Comparison of ENCODE assay signal across 8 cellular contexts in genomic region chr17:41864837-41865595, GRCh38.
DNase-seq lines count a peak whose midpoint lies in the region; ATAC-seq, FAIRE-seq and TF ChIP-seq lines count a peak whose summit lies in the region.

Gene KLHL11, minus strand, starts transcription at chr17:41865423. Its CDS starts 53 bp downstream, at chr17:41865370.

- ATAC-seq in GM21515 (IDR thresholded peaks at IDR 0.05; ENCODE audit: unreplicated experiment) = peak; percentile 89

- H3K27ac ChIP-seq in mucosa of rectum (ENCODE audit: low read depth in 2 of 2, low read length in 2 of 2) = peak within 1 kb of the TSS; percentile 89 to 91

- peak within 1 kb of the TSS; percentile 79 to 84 for H3K4me3 ChIP-seq in mucosa of rectum (ENCODE audit: low read length in 2 of 2)

- no peak for TF ChIP-seq CTCF in D721Med (IDR thresholded peaks at IDR 0.05; ENCODE audit: insufficient read depth, missing control alignments)

- no peaks in the 10 kb centered on the region for H3K9me3 ChIP-seq in mucosa of rectum (ENCODE audit: control insufficient read depth in 2 of 2, low read length in 2 of 2)

- H3K27me3 ChIP-seq in mucosa of rectum (ENCODE audit: control insufficient read depth in 2 of 2, insufficient read depth in 2 of 2, low read length in 2 of 2) = no peaks in the 10 kb centered on the region

- H3K36me3 ChIP-seq in mucosa of rectum (ENCODE audit: control insufficient read depth in 2 of 2, insufficient read depth in 2 of 2, low read length in 2 of 2) = peaks cover 17 to 19% of the 10 kb centered on the region in 2 donors

- H3K9ac ChIP-seq in mucosa of rectum (ENCODE audit: low read depth in 1 of 2, low read length in 2 of 2) = peak within 1 kb of the TSS; percentile 69 to 92

- FAIRE-seq in D721Med (lab: Jason Lieb, UNC) = no peak

- peaks cover 14 to 17% of the 10 kb centered on the region in 2 donors for H3K4me1 ChIP-seq in mucosa of rectum (ENCODE audit: control insufficient read depth in 2 of 2, insufficient read depth in 2 of 2, low read length in 2 of 2)

- DNase-seq in D721Med (ENCODE audit: insufficient read length, low spot score) (peak; percentile 80), HuH-7 (ENCODE audit: low spot score) (peak; percentile 96), OCI-M1 (lab: John Stamatoyannopoulos, UW) (peak; percentile 92), activated T-cell treated with anti-CD3 and anti-CD28 coated beads for 24 hours (ENCODE audit: low read depth) (peak; percentile 84), erythroblast (lab: John Stamatoyannopoulos, UW) (peak; percentile 92 to 94)
- DNase-seq in stimulated activated CD8-positive, alpha-beta memory T cell treated with anti-CD3 and anti-CD28 coated beads, Interleukin-4, amount 100 ng/mL, for 48 hours = peak; percentile 90

- peak; percentile 79 for TF ChIP-seq POLR2A in erythroblast (IDR thresholded peaks at IDR 0.05; ENCODE audit: low read length)

Comparison
In these comparisons a context has a peak if more than half of its experiments do, and no peak if none do; other contexts are left out.
1. Peak in every context shown above with its lines: DNase-seq, ATAC-seq, H3K4me3 ChIP-seq and H3K27ac ChIP-seq.